ENCODE assay signal across 8 cellular contexts in the genomic region with DNA sequence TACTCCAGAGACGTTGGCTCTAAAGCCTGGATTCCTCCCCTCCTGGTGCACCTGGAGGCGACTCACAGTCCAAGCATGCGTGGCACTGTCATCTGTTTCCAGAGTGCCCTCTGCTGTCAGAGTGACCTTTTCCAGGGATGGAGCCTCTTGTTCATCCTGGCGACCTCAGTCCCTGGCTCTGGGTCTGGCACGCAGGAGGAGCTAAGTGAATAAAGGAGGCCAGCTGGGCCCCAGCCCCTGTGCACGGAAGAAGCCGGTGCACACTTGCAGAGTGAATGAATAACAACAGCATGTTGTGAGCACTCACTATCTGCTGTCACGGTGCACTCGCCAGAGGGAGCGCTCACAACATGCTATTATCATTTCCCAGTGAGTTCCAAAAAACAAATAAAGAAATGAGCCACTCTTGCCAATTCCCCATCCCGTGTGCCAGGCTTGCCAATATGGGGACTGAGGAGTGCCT. TPM values are rescaled to one million over a fixed set of nuclear protein-coding genes. Genes with fewer than 3 reads are reported as not detected.
DNase-seq lines count a peak whose midpoint lies in the region; ATAC-seq and TF ChIP-seq lines count a peak whose summit lies in the region.

No MANE protein-coding gene starts in this region.

- H3K36me3 ChIP-seq in liver (ENCODE audit: control insufficient read depth in 4 of 4, insufficient read depth in 3 of 4, low read depth in 1 of 4, low read length in 3 of 4) = no peaks in the 10 kb centered on the region

- no peaks in the 10 kb centered on the region for H3K27me3 ChIP-seq in liver (ENCODE audit: control insufficient read depth in 4 of 4, insufficient read depth in 4 of 4, low read length in 3 of 4)

- 24% methylated on average over 11 of the region's 11 CpGs for WGBS in liver

- TF ChIP-seq CTCF in liver (IDR thresholded peaks at IDR 0.05; ENCODE audit: low read depth, low read length, missing input control) = peak; percentile 60

- TF ChIP-seq RAD21 in liver (IDR thresholded peaks at IDR 0.05) = peak; percentile 80 to 90

- ATAC-seq in HG02870 (IDR thresholded peaks at IDR 0.05; ENCODE audit: unreplicated experiment) (no peak), HG03469 (IDR thresholded peaks at IDR 0.05; ENCODE audit: unreplicated experiment) (no peak)

- in situ Hi-C loops in T47D (cut with HindIII; ENCODE audit: low pct_unique_long_range_greater_than_20kb, low sequenced_read_pairs) = no loop called here

- no peak overlapping the region for H3K9ac ChIP-seq in liver (ENCODE audit: low read depth in 1 of 2, low read length in 2 of 2)

- no peak overlapping the region for H3K4me3 ChIP-seq in liver (ENCODE audit: low read depth in 1 of 3, low read length in 3 of 3)

- H3K27ac ChIP-seq in liver (ENCODE audit: low read depth in 1 of 2, low read length in 2 of 2) = no peak overlapping the region

- H3K9me3 ChIP-seq in liver (ENCODE audit: control insufficient read depth in 4 of 4, low read length in 3 of 4) = peaks cover 0 to 4% (median 2%) of the 10 kb centered on the region in 4 donors

- peak; percentile 8 for DNase-seq in COLO668 (lab: John Stamatoyannopoulos, UW; ENCODE audit: unreplicated experiment)
- DNase-seq in NCI-H1092 treated with DMSO at 0.1 percent for 48 hours (lab: John Stamatoyannopoulos, UW) = peak; percentile 67
- DNase-seq in T47D (ENCODE audit: low read depth in 1 of 2, low spot score in 1 of 2) = peak; percentile 28 to 44
- no peak for DNase-seq in posterior vena cava (ENCODE audit: low spot score)
- DNase-seq in foreskin melanocyte = no peak

- intact Hi-C loops in posterior vena cava (cut with DNase I) = loop anchor here (5.0 to 10.0 kb wide), 2 partner anchors 260 to 262 kb away; no protein-coding TSS in a partner anchor

- H3K4me1 ChIP-seq in liver (ENCODE audit: control insufficient read depth in 4 of 4, insufficient read depth in 4 of 4, low read length in 3 of 4) = peaks cover 0 to 15% (median 8%) of the 10 kb centered on the region in 4 donors

TF ChIP-seq in liver, 16 proteins besides CTCF, POLR2A, EP300 and RAD21:
- TF ChIP-seq YY1 (IDR thresholded peaks at IDR 0.05) (no peak), RXRA (IDR thresholded peaks at IDR 0.05) (peak; percentile 13 to 70), FOXA2 (IDR thresholded peaks at IDR 0.05) (peak; percentile 29), HNF4A (conservative IDR thresholded peaks at IDR 0.05) (peak; percentile 30 to 43), JUND (IDR thresholded peaks at IDR 0.05) (peak in 1 of 2 donors; percentile 91)

RNA-seq across cellular contexts. Expression of a gene that starts 27.8 kb away (rescaled TPM):
- total RNA-seq in liver (not detected), posterior vena cava (not detected)
- polyA plus RNA-seq in liver = not detected

Comparison
In these comparisons a context has a peak if more than half of its experiments do, and no peak if none do; other contexts are left out.
1. DNase-seq: peak in COLO668 (single experiment), NCI-H1092 treated with DMSO at 0.1 percent for 48 hours (single experiment) and T47D (2 of 2); none in posterior vena cava (single experiment) and foreskin melanocyte (single experiment).